In genomic region chr2:169798397-169798717, GRCh38 we compare ENCODE assay signal across 8 cellular contexts. TPM values are rescaled to one million over a fixed set of nuclear protein-coding genes. Genes with fewer than 3 reads are reported as not detected.
DNase-seq lines count a peak whose midpoint lies in the region; ATAC-seq and TF ChIP-seq lines count a peak whose summit lies in the region.

No MANE protein-coding gene starts in this region.

- H3K4me1 Mint-ChIP-seq in CD4-positive, alpha-beta memory T cell, result peaks cover 16 to 45% (median 33%) of the 10 kb centered on the region in 4 donors
- peaks cover 14% of the 10 kb centered on the region for H3K4me1 Mint-ChIP-seq in neural progenitor cell

- peak overlapping the region; percentile 82 for H3K4me2 ChIP-seq in Karpas-422 (ENCODE audit: low read depth, low read length, poor library complexity, severe bottlenecking)
- H3K4me2 ChIP-seq in neural progenitor cell, result peak overlapping the region; percentile 83

- peak overlapping the region; percentile 45 to 95 for H3K4me3 ChIP-seq in CD4-positive, alpha-beta memory T cell (ENCODE audit: low read length in 2 of 2)
- H3K4me3 ChIP-seq in Karpas-422 (ENCODE audit: low read length) (peak overlapping the region; percentile 90), ectodermal cell (ENCODE audit: insufficient read depth, low read depth, low read length) (peak overlapping the region; percentile 87), neural progenitor cell (peak overlapping the region; percentile 59)

- H4K20me1 ChIP-seq in Karpas-422 (ENCODE audit: insufficient read depth, low read depth, low read length), result peaks cover 7% of the 10 kb centered on the region; the same call in 1 of the 2 replicates
- peaks cover 33% of the 10 kb centered on the region for H4K20me1 ChIP-seq in neural progenitor cell (ENCODE audit: low read depth)

- H3K36me3 ChIP-seq in CD4-positive, alpha-beta memory T cell (ENCODE audit: insufficient read depth, low read length), result no peaks in the 10 kb centered on the region
- H3K36me3 ChIP-seq in Karpas-422 (ENCODE audit: insufficient read depth, low read length), result peaks cover 19% of the 10 kb centered on the region; the same call in 1 of the 2 replicates
- peaks cover 6% of the 10 kb centered on the region for H3K36me3 ChIP-seq in ectodermal cell (ENCODE audit: control insufficient read depth, insufficient read depth, low read length)
- peaks cover 8% of the 10 kb centered on the region for H3K36me3 ChIP-seq in neural progenitor cell

- peaks cover 6% of the 10 kb centered on the region for H3F3A ChIP-seq in neural progenitor cell (ENCODE audit: low read depth)

- intact Hi-C loops in CD4-positive, alpha-beta memory T cell (cut with micrococcal nuclease), result loop anchor here (1.0 to 2.0 kb wide), 3 partner anchors 104 to 226 kb away; partner anchors contain the start of genes CFAP210, FASTKD1, PHOSPHO2 and PPIG

- in situ Hi-C loops in GM13977 (cut with MboI; ENCODE audit: low pct_unique_long_range_greater_than_20kb, low sequenced_read_pairs, unreplicated experiment), result loop anchor here (25.0 kb wide), 1 partner anchor 261 kb away; no protein-coding TSS in a partner anchor

- DNase-seq in CD4-positive, alpha-beta memory T cell, result no peak
- no peak for DNase-seq in Karpas-422
- DNase-seq in neural progenitor cell (ENCODE audit: low spot score), result no peak
- DNase-seq in NCI-H2029 treated with DMSO at 0.1 percent for 48 hours (lab: John Stamatoyannopoulos, UW), result no peak
- no peak for DNase-seq in NCI-H2227 (lab: John Stamatoyannopoulos, UW; ENCODE audit: unreplicated experiment)
- no peak for DNase-seq in GM13977 (ENCODE audit: low spot score)

- 33% methylated on average over 2 to 4 of the region's 4 CpGs for WGBS in ectodermal cell, 2 experiments

- no peak for TF ChIP-seq CTCF in neural progenitor cell (IDR thresholded peaks at IDR 0.05)
- no peak for TF ChIP-seq CTCF in GM13977 (IDR thresholded peaks at IDR 0.05; ENCODE audit: extremely low read depth, insufficient read depth, missing control alignments)

- CTCF ChIA-PET in CD4-positive, alpha-beta memory T cell (lab: Charles Lee; ENCODE audit: partially characterized antibody), result interaction anchor here (1.0 kb wide), 1 partner anchor 26 kb away, joined by 3 read pairs; no protein-coding TSS in a partner anchor

- peak overlapping the region; percentile 90 for H3K9ac ChIP-seq in Karpas-422 (ENCODE audit: low read length)
- no peak overlapping the region for H3K9ac ChIP-seq in neural progenitor cell

- H3K4me3 Mint-ChIP-seq in CD4-positive, alpha-beta memory T cell, result peak overlapping the region; percentile 84 to 94 (median 91)
- peak overlapping the region; percentile 90 for H3K4me3 Mint-ChIP-seq in neural progenitor cell

- no peaks in the 10 kb centered on the region for H3K9me3 ChIP-seq in CD4-positive, alpha-beta memory T cell (ENCODE audit: control insufficient read depth in 1 of 2, low read length in 2 of 2)
- H3K9me3 ChIP-seq in Karpas-422 (ENCODE audit: low read length) (no peaks in the 10 kb centered on the region), ectodermal cell (ENCODE audit: control insufficient read depth, low read length) (no peaks in the 10 kb centered on the region), neural progenitor cell (ENCODE audit: low read depth) (no peaks in the 10 kb centered on the region)

- peaks cover 10 to 26% of the 10 kb centered on the region in 2 donors for H3K36me3 Mint-ChIP-seq in CD4-positive, alpha-beta memory T cell
- H3K36me3 Mint-ChIP-seq in neural progenitor cell, result peaks cover 18% of the 10 kb centered on the region

- H3K27ac Mint-ChIP-seq in CD4-positive, alpha-beta memory T cell, result peak overlapping the region; percentile 89 to 97 (median 93)
- peak overlapping the region; percentile 85 for H3K27ac Mint-ChIP-seq in neural progenitor cell

- POLR2A ChIA-PET in CD4-positive, alpha-beta memory T cell (lab: Charles Lee; ENCODE audit: partially characterized antibody), result interaction anchor here (0.8 to 2.6 kb wide), 11 partner anchors 10 to 1553 kb away, joined by 3 to 33 read pairs (median 5); partner anchors contain the start of genes CFAP210, FASTKD1, GORASP2 and METTL5

- H2AFZ ChIP-seq in Karpas-422 (ENCODE audit: low read length) (peak overlapping the region; percentile 25), neural progenitor cell (replicated peaks) (peak overlapping the region; percentile 27)

- H3K27ac ChIP-seq in CD4-positive, alpha-beta memory T cell (ENCODE audit: low read depth, low read length), result peak overlapping the region; percentile 85
- H3K27ac ChIP-seq in Karpas-422 (ENCODE audit: low read length) (peak overlapping the region; percentile 81), ectodermal cell (ENCODE audit: insufficient read depth, low read depth, low read length, poor library complexity, severe bottlenecking) (no peak overlapping the region), neural progenitor cell (no peak overlapping the region)

- H3K4me1 ChIP-seq in CD4-positive, alpha-beta memory T cell (ENCODE audit: insufficient read depth, low read length), result peaks cover 43% of the 10 kb centered on the region
- H3K4me1 ChIP-seq in Karpas-422 (ENCODE audit: low read length) (peaks cover 30% of the 10 kb centered on the region), ectodermal cell (ENCODE audit: control insufficient read depth, insufficient read depth, low read length) (no peaks in the 10 kb centered on the region), neural progenitor cell (peaks cover 5% of the 10 kb centered on the region)

- no peaks in the 10 kb centered on the region for H3K9me2 ChIP-seq in Karpas-422 (replicated peaks; ENCODE audit: insufficient read depth, low read length)

- no peak for ATAC-seq in HG03039 (IDR thresholded peaks at IDR 0.05; ENCODE audit: unreplicated experiment)

- H3K27me3 Mint-ChIP-seq in CD4-positive, alpha-beta memory T cell, result peaks cover 0 to 6% of the 10 kb centered on the region in 2 donors
- peaks cover 2% of the 10 kb centered on the region for H3K27me3 Mint-ChIP-seq in neural progenitor cell (ENCODE audit: insufficient read depth, low read depth)

- no peaks in the 10 kb centered on the region for H3K27me3 ChIP-seq in CD4-positive, alpha-beta memory T cell (ENCODE audit: insufficient read depth, low read length)
- H3K27me3 ChIP-seq in Karpas-422 (ENCODE audit: low read length) (no peaks in the 10 kb centered on the region), ectodermal cell (ENCODE audit: control insufficient read depth, insufficient read depth, low read length, poor library complexity, severe bottlenecking) (no peaks in the 10 kb centered on the region), neural progenitor cell (no peaks in the 10 kb centered on the region)

- H3K79me2 ChIP-seq in Karpas-422 (ENCODE audit: low read length) (peaks cover 46% of the 10 kb centered on the region), neural progenitor cell (ENCODE audit: low read depth) (peaks cover 45% of the 10 kb centered on the region)

- H3K9me3 Mint-ChIP-seq in CD4-positive, alpha-beta memory T cell, result no peaks in the 10 kb centered on the region
- no peaks in the 10 kb centered on the region for H3K9me3 Mint-ChIP-seq in neural progenitor cell

RNA-seq across cellular contexts. Expression of gene SSB, which starts 0.3 kb away (rescaled TPM):
- 100 to 1,000 TPM; 112 to 114 TPM for total RNA-seq in CD4-positive, alpha-beta memory T cell
- polyA plus RNA-seq in CD4-positive, alpha-beta memory T cell, result 100 to 1,000 TPM; 112 to 149 TPM
- 129 and 160 TPM in 2 replicates for total RNA-seq in Karpas-422 (2014; rRNA removed; shearing (Covaris generic); ENCODE audit: low replicate concordance)
- polyA plus RNA-seq in ectodermal cell (2013, experiment 1 of 4), result 230 TPM
- polyA plus RNA-seq in ectodermal cell (2013, experiment 2 of 4), result 212 TPM
- polyA plus RNA-seq in ectodermal cell (2013, experiment 3 of 4), result 171 TPM
- polyA plus RNA-seq in ectodermal cell (2013, experiment 4 of 4), result 193 TPM
- total RNA-seq in neural progenitor cell (ENCODE audit: low replicate concordance), result 198 and 296 TPM in 2 replicates

RNA-seq across cellular contexts. Expression of gene METTL5, which starts 26.3 kb away (rescaled TPM):
- total RNA-seq in CD4-positive, alpha-beta memory T cell, result 10 to 100 TPM; 44.4 to 50.4 TPM
- 100 to 1,000 TPM; 116 to 166 TPM for polyA plus RNA-seq in CD4-positive, alpha-beta memory T cell
- 100 and 105 TPM in 2 replicates for total RNA-seq in Karpas-422 (2014; rRNA removed; shearing (Covaris generic); ENCODE audit: low replicate concordance)
- 82.1 TPM for polyA plus RNA-seq in ectodermal cell (2013, experiment 1 of 4)
- 75.7 TPM for polyA plus RNA-seq in ectodermal cell (2013, experiment 2 of 4)
- polyA plus RNA-seq in ectodermal cell (2013, experiment 3 of 4), result 89.6 TPM
- polyA plus RNA-seq in ectodermal cell (2013, experiment 4 of 4), result 87.9 TPM
- total RNA-seq in neural progenitor cell (ENCODE audit: low replicate concordance), result 98.5 and 146 TPM in 2 replicates

RNA-seq across cellular contexts. Expression of gene UBR3, which starts 28.9 kb away (rescaled TPM):
- 10 to 100 TPM; 42.2 to 43.5 TPM for total RNA-seq in CD4-positive, alpha-beta memory T cell
- 10 to 100 TPM in 1 of 2 donors, 1 to 10 TPM in 1; 4.3 to 13.1 TPM for polyA plus RNA-seq in CD4-positive, alpha-beta memory T cell
- 26.7 and 50.8 TPM in 2 replicates for total RNA-seq in Karpas-422 (2014; rRNA removed; shearing (Covaris generic); ENCODE audit: low replicate concordance)
- 13.2 TPM for polyA plus RNA-seq in ectodermal cell (2013, experiment 1 of 4)
- polyA plus RNA-seq in ectodermal cell (2013, experiment 2 of 4), result 15.1 TPM
- 13.1 TPM for polyA plus RNA-seq in ectodermal cell (2013, experiment 3 of 4)
- 15.1 TPM for polyA plus RNA-seq in ectodermal cell (2013, experiment 4 of 4)
- 19.1 and 31.7 TPM in 2 replicates for total RNA-seq in neural progenitor cell (ENCODE audit: low replicate concordance)

Comparison
In these comparisons a context has a peak if more than half of its experiments do, and no peak if none do; other contexts are left out.
1. H3K27ac ChIP-seq: peak in CD4-positive, alpha-beta memory T cell (single experiment) and Karpas-422 (single experiment); none in ectodermal cell (single experiment) and neural progenitor cell (single experiment).
2. Peak in every context shown above with its lines, with median percentiles within 50 percentile points of each other: H3K4me3 ChIP-seq.